Comparison of ENCODE assay signal across 1 cellular context in the genomic region with DNA sequence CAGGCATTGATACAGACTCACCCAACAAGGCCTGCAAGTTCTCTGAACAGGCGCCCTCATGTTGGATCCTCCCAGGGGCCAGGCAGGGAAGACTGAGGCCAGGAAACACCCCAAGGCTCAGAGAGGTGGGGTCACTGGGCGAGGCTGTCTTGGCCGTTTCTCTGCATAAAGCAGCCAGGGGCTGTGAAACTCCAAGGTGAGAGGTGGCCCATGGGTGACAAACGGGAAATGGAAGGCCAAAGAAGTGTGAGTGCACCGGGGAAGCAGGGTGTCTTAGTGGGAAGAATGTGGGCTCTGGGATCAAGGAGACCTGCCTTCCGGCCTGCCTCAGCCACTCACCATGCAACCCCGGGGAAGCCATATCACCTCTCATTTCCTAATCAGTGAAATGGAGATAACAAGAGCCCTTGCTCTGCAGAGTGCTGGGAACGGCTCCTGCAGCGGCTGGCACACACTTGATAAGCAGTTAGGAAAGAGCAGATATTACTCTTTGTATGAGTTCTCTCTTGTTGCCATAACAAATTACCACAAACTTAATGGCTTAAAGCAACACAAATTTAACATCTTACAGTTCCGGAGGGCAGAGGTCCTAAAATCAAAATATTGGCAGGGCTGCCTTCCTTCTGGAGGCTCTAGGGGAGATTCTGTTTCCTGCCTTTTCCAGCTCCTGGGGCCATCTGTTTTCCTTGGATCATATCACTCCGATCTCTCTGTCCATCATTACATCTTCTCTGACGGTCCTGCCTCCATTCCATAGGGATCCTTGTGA.
TF ChIP-seq lines count a peak whose summit lies in the region.

No MANE protein-coding gene starts in this region.

TF ChIP-seq in HEK293, 187 proteins besides CTCF, POLR2A, EP300 and RAD21 (continued from another document):
- TF ChIP-seq KLF1 (tag by site-specific recombination; IDR thresholded peaks at IDR 0.05) (peak; percentile 45; the same call in 1 of the 2 replicates), ZNF248 (tag by site-specific recombination; IDR thresholded peaks at IDR 0.05) (no peak), ZNF174 (tag by site-specific recombination; IDR thresholded peaks at IDR 0.05) (no peak), SALL2 (tag by site-specific recombination; IDR thresholded peaks at IDR 0.05; ENCODE audit: borderline replicate concordance) (no peak), TCF7L2 (IDR thresholded peaks at IDR 0.05; ENCODE audit: borderline replicate concordance, low read depth, low read length) (no peak), ZNF76 (tag by site-specific recombination; IDR thresholded peaks at IDR 0.05; ENCODE audit: borderline replicate concordance, low read depth) (no peak), ZNF214 (tag by site-specific recombination; IDR thresholded peaks at IDR 0.05; ENCODE audit: borderline replicate concordance) (no peak), ZNF621 (tag by site-specific recombination; IDR thresholded peaks at IDR 0.05) (no peak), ZNF48 (tag by site-specific recombination; IDR thresholded peaks at IDR 0.05) (no peak), MYNN (tag by site-specific recombination; IDR thresholded peaks at IDR 0.05; ENCODE audit: borderline replicate concordance) (no peak), EGR2 (tag by site-specific recombination; IDR thresholded peaks at IDR 0.05; ENCODE audit: low read depth) (no peak), TRIM28 (IDR thresholded peaks at IDR 0.05; ENCODE audit: borderline replicate concordance, low read length) (0 out of 2 replicates have a peak, but pooled peaks have one; percentile 40), ZNF146 (tag by site-specific recombination; IDR thresholded peaks at IDR 0.05) (no peak), ZNF776 (tag by site-specific recombination; IDR thresholded peaks at IDR 0.05; ENCODE audit: borderline replicate concordance) (no peak), ZNF211 (tag by site-specific recombination; IDR thresholded peaks at IDR 0.05; ENCODE audit: low read depth) (no peak)
- TF ChIP-seq, protein P1, sequence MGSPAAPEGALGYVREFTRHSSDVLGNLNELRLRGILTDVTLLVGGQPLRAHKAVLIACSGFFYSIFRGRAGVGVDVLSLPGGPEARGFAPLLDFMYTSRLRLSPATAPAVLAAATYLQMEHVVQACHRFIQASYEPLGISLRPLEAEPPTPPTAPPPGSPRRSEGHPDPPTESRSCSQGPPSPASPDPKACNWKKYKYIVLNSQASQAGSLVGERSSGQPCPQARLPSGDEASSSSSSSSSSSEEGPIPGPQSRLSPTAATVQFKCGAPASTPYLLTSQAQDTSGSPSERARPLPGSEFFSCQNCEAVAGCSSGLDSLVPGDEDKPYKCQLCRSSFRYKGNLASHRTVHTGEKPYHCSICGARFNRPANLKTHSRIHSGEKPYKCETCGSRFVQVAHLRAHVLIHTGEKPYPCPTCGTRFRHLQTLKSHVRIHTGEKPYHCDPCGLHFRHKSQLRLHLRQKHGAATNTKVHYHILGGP (tag by site-specific recombination; IDR thresholded peaks at IDR 0.05) = no peak
- TF ChIP-seq, protein P2, sequence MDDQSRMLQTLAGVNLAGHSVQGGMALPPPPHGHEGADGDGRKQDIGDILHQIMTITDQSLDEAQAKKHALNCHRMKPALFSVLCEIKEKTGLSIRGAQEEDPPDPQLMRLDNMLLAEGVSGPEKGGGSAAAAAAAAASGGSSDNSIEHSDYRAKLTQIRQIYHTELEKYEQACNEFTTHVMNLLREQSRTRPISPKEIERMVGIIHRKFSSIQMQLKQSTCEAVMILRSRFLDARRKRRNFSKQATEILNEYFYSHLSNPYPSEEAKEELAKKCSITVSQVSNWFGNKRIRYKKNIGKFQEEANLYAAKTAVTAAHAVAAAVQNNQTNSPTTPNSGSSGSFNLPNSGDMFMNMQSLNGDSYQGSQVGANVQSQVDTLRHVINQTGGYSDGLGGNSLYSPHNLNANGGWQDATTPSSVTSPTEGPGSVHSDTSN (CRISPR knock-in tag; IDR thresholded peaks at IDR 0.05) = no peak
